ENCODE assay signal across 8 cellular contexts in genomic region chr11:105862736-105863367, GRCh38.
DNase-seq lines count a peak whose midpoint lies in the region; ATAC-seq and TF ChIP-seq lines count a peak whose summit lies in the region.

No MANE protein-coding gene starts in this region.

- no peaks in the 10 kb centered on the region for H3K79me2 ChIP-seq in hepatocyte

- no peaks in the 10 kb centered on the region for H4K20me1 ChIP-seq in hepatocyte (ENCODE audit: insufficient read depth, poor library complexity, severe bottlenecking)

- DNase-seq in NCI-H2081 (lab: John Stamatoyannopoulos, UW) (peak; percentile 42 to 75), NCI-H2081 treated with DMSO at 0.1 percent for 48 hours (lab: John Stamatoyannopoulos, UW) (no peak), NCI-H1694 treated with DMSO at 0.1 percent for 48 hours (lab: John Stamatoyannopoulos, UW) (peak; percentile 58), hepatocyte (ENCODE audit: low spot score) (peak; percentile 50), thoracic aorta (ENCODE audit: low spot score) (no peak), omental fat pad (ENCODE audit: low spot score) (no peak)

- H3K36me3 ChIP-seq in hepatocyte (replicated peaks; ENCODE audit: insufficient read depth, low read depth) (no peaks in the 10 kb centered on the region), thoracic aorta (no peaks in the 10 kb centered on the region)

- H3K27ac ChIP-seq in VCaP: no peak overlapping the region
- H3K27ac ChIP-seq in hepatocyte: no peak overlapping the region
- H3K27ac ChIP-seq in thoracic aorta: no peak overlapping the region

- TF ChIP-seq CTCF in VCaP (conservative IDR thresholded peaks at IDR 0.05) (peak; percentile 86), hepatocyte (IDR thresholded peaks at IDR 0.05; ENCODE audit: poor library complexity) (peak; percentile 86), thoracic aorta (IDR thresholded peaks at IDR 0.05) (peak; percentile 29), omental fat pad (IDR thresholded peaks at IDR 0.05) (no peak)

- H3K27me3 ChIP-seq in hepatocyte (peaks cover 3% of the 10 kb centered on the region), thoracic aorta (replicated peaks; ENCODE audit: insufficient read depth) (no peaks in the 10 kb centered on the region)

- H3K4me2 ChIP-seq in hepatocyte: no peak overlapping the region

- 33% methylated on average over 3 of the region's 3 CpGs for WGBS in hepatocyte (ENCODE audit: low lambda C conversion rate, missing lambda C conversion rate)

- no peaks in the 10 kb centered on the region for H3K9me3 ChIP-seq in hepatocyte (ENCODE audit: low read depth)
- H3K9me3 ChIP-seq in thoracic aorta: no peaks in the 10 kb centered on the region

- ATAC-seq in HG02623 (IDR thresholded peaks at IDR 0.05; ENCODE audit: unreplicated experiment) (peak; percentile 66), thoracic aorta (ENCODE audit: insufficient number of reproducible peaks, low FRiP score, low read depth) (no peak), omental fat pad (ENCODE audit: low FRiP score) (no peak)

- H2AFZ ChIP-seq in hepatocyte: no peak overlapping the region

- no peaks in the 10 kb centered on the region for H3K9me2 ChIP-seq in hepatocyte (replicated peaks; ENCODE audit: insufficient read depth)

- H3K4me1 ChIP-seq in hepatocyte (ENCODE audit: insufficient read depth) (no peaks in the 10 kb centered on the region), thoracic aorta (ENCODE audit: control insufficient read depth in 1 of 2, low read depth in 2 of 2) (no peaks in the 10 kb centered on the region)

- H3K4me3 ChIP-seq in hepatocyte (no peak overlapping the region), thoracic aorta (no peak overlapping the region)

Comparison
In these comparisons a context has a peak if more than half of its experiments do, and no peak if none do; other contexts are left out.
1. DNase-seq: peak in NCI-H2081 (2 of 2), NCI-H1694 treated with DMSO at 0.1 percent for 48 hours (single experiment) and hepatocyte (single experiment); none in NCI-H2081 treated with DMSO at 0.1 percent for 48 hours (single experiment), thoracic aorta (single experiment) and omental fat pad (single experiment).
2. CTCF ChIP-seq: peak in VCaP (single experiment), hepatocyte (single experiment) and thoracic aorta (single experiment); none in omental fat pad (0 of 3).